8 cellular contexts compared by ENCODE assay signal in the genomic region with DNA sequence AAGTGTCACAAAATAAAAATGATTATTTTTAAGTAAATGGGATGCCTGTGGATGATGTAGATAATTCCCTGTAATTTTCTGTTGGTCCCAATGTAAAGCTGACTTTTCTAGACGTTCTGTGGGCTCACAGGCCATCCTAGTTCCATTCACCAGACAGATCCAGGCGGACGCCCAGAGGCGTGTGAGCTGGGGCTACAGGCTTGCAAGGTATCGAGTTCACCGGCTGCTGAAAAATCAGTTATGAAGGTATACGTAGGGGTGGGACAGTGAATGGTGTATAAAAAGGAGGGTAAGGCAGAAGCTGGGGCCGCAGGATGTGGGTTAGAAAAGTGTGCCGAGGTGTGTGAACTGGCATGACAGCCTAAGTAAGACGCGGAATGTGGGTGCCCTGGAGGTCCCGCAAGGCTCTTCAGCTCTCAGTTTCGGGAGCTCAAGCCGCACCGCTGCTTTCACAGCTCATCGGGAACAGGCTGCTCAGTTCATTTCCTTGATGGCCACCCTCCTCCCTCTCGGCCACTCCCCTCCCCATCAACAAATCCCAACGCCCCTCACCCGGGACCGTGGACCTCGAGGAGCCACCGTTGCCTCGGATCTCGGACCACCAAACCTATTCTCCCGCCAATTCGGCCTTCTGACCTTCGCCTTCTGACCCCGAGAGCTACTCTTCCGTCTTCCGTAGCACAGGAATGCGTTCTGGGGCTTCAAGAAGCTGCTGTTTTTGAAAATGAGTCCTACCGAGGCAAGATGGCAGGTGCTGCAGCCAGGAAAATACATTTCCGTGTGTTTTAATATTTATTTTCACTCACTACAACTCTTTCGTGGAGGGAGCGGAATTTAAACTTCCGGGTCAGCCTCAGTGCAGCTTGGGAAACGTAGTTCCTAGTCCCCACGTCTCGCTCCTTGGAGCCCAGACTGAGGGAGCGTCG. TPM values are rescaled to one million over a fixed set of nuclear protein-coding genes. Genes with fewer than 3 reads are reported as not detected.
DNase-seq lines count a peak whose midpoint lies in the region; ATAC-seq, FAIRE-seq and TF ChIP-seq lines count a peak whose summit lies in the region.

TSS of gene XNDC1N (minus strand) at position 782 of the 926 bp plus-strand sequence. CDS start 5,241 bp downstream, outside the sequence.

- peak within 1 kb of the TSS; percentile 100 for H3K27ac ChIP-seq in Panc1 (ENCODE audit: low read length)
- H3K27ac ChIP-seq in tibial artery: peak within 1 kb of the TSS; percentile 88 to 90

- CTCF ChIA-PET in Panc1 (lab: Charles Lee): no interaction called here

- H3K4me3 ChIP-seq in Panc1 (ENCODE audit: low read depth in 2 of 2, low read length in 2 of 2) (peak within 1 kb of the TSS; percentile 90 to 92), tibial artery (peak within 1 kb of the TSS; percentile 74 to 92)

- TF ChIP-seq CTCF in Panc1 (IDR thresholded peaks at IDR 0.05) (no peak), tibial artery (IDR thresholded peaks at IDR 0.05) (no peak)

- no peaks in the 10 kb centered on the region; the same call in 1 of the 2 replicates for H3K36me3 ChIP-seq in Panc1 (ENCODE audit: control insufficient read depth, insufficient read depth, low read length)
- peaks cover 0 to 10% (median 0%) of the 10 kb centered on the region in 3 donors for H3K36me3 ChIP-seq in tibial artery

- H3K4me1 ChIP-seq in Panc1 (ENCODE audit: control insufficient read depth, insufficient read depth, low read length) (peaks cover 22% of the 10 kb centered on the region), tibial artery (peaks cover 0 to 43% (median 40%) of the 10 kb centered on the region in 4 donors)

- peaks cover 18% of the 10 kb centered on the region for H3K36me3 Mint-ChIP-seq in activated T-helper 2 cell treated with anti-CD3 and anti-CD28 coated beads, Interferon-gamma antibody, Interleukin-2, Interleukin-4, amounts not matched to agents 10 μg/mL and 5 μg/mL and 100 μg/mL, durations not matched to agents 14 hours and 24 hours and 36 hours (ENCODE audit: low read depth)

- no peaks in the 10 kb centered on the region for H3K27me3 ChIP-seq in Panc1 (ENCODE audit: control insufficient read depth, insufficient read depth, low read length)
- no peaks in the 10 kb centered on the region for H3K27me3 ChIP-seq in tibial artery

- H3K27ac Mint-ChIP-seq in activated T-helper 2 cell treated with anti-CD3 and anti-CD28 coated beads, Interferon-gamma antibody, Interleukin-2, Interleukin-4, amounts not matched to agents 10 μg/mL and 5 μg/mL and 100 μg/mL, durations not matched to agents 14 hours and 24 hours and 36 hours: peak within 1 kb of the TSS; percentile 99

- peaks cover 28% of the 10 kb centered on the region for H3K4me1 Mint-ChIP-seq in activated T-helper 2 cell treated with anti-CD3 and anti-CD28 coated beads, Interferon-gamma antibody, Interleukin-2, Interleukin-4, amounts not matched to agents 10 μg/mL and 5 μg/mL and 100 μg/mL, durations not matched to agents 14 hours and 24 hours and 36 hours (ENCODE audit: low read depth)

- no peaks in the 10 kb centered on the region for H3K27me3 Mint-ChIP-seq in activated T-helper 2 cell treated with anti-CD3 and anti-CD28 coated beads, Interferon-gamma antibody, Interleukin-2, Interleukin-4, amounts not matched to agents 10 μg/mL and 5 μg/mL and 100 μg/mL, durations not matched to agents 14 hours and 24 hours and 36 hours (ENCODE audit: low read depth)

- FAIRE-seq in frontal cortex (lab: Jason Lieb, UNC): no peak

- peak within 1 kb of the TSS; percentile 91 for H3K4me3 Mint-ChIP-seq in activated T-helper 2 cell treated with anti-CD3 and anti-CD28 coated beads, Interferon-gamma antibody, Interleukin-2, Interleukin-4, amounts not matched to agents 10 μg/mL and 5 μg/mL and 100 μg/mL, durations not matched to agents 14 hours and 24 hours and 36 hours (ENCODE audit: low read depth)

- intact Hi-C loops in Panc1 (cut with micrococcal nuclease; ENCODE audit: unreplicated experiment): no loop called here
- intact Hi-C loops in activated T-helper 2 cell treated with anti-CD3 and anti-CD28 coated beads, Interferon-gamma antibody, Interleukin-2, Interleukin-4, amounts not matched to agents 10 μg/mL and 5 μg/mL and 100 μg/mL, durations not matched to agents 14 hours and 24 hours and 36 hours (cut with micrococcal nuclease): loop anchor here (1.0 to 2.0 kb wide), 3 partner anchors 14 to 153 kb away; partner anchors contain the start of genes LRRC51 and NUMA1
- intact Hi-C loops in tibial artery (cut with DNase I; ENCODE audit: low total_unique reads): no loop called here

- ATAC-seq in GM21825 (IDR thresholded peaks at IDR 0.05; ENCODE audit: unreplicated experiment) (peak; percentile 47), Panc1 (peak; percentile 97)

- H3K9me3 Mint-ChIP-seq in activated T-helper 2 cell treated with anti-CD3 and anti-CD28 coated beads, Interferon-gamma antibody, Interleukin-2, Interleukin-4, amounts not matched to agents 10 μg/mL and 5 μg/mL and 100 μg/mL, durations not matched to agents 14 hours and 24 hours and 36 hours: no peaks in the 10 kb centered on the region

- POLR2A ChIA-PET in Panc1 (lab: Charles Lee): interaction anchor here (0.6 to 0.7 kb wide), 4 partner anchors 12 to 59 kb away, joined by 3 to 5 read pairs (median 4); no protein-coding TSS in a partner anchor

- in situ Hi-C loops in Panc1 (cut with HindIII; ENCODE audit: low pct_unique_long_range_greater_than_20kb, low sequenced_read_pairs): no loop called here

- H3K9me3 ChIP-seq in Panc1 (ENCODE audit: control insufficient read depth, insufficient read depth, low read depth, low read length) (no peaks in the 10 kb centered on the region), tibial artery (no peaks in the 10 kb centered on the region)

- DNase-seq in ELF-1 (ENCODE audit: low read depth, low spot score) (peak; percentile 94), KG1 (lab: John Stamatoyannopoulos, UW) (peak; percentile 100), Panc1 (ENCODE audit: low read depth, low spot score) (no peak), frontal cortex (ENCODE audit: low spot score in 2 of 2) (peak; percentile 69 to 76), nucleus accumbens (lab: John Stamatoyannopoulos, UW) (peak in 52 of 56 donors; percentile 46 to 98 (median 85)), tibial artery (peak; percentile 56 to 77)
- peak; percentile 64 for DNase-seq in activated T-helper 2 cell treated with anti-CD3 and anti-CD28 coated beads, Interferon-gamma antibody, Interleukin-2, Interleukin-4, amounts not matched to agents 10 μg/mL and 5 μg/mL and 100 μg/mL, durations not matched to agents 14 hours and 24 hours and 36 hours (ENCODE audit: low spot score)

- BruUV-seq in Panc1 (replicated peaks; lab: Mats Ljungman, UMichigan): TSS peak; percentile 89

RNA-seq across cellular contexts. Expression of gene XNDC1N, which starts in this region (rescaled TPM):
- 11.5 TPM for total RNA-seq in Panc1 (2021; ENCODE audit: unreplicated experiment)
- 3.2 TPM for polyA plus RNA-seq in Panc1 (2012; ENCODE audit: insufficient read length)
- total RNA-seq in activated T-helper 2 cell treated with anti-CD3 and anti-CD28 coated beads, Interferon-gamma antibody, Interleukin-2, Interleukin-4, amounts not matched to agents 10 μg/mL and 5 μg/mL and 100 μg/mL, durations not matched to agents 14 hours and 24 hours and 36 hours: 14.7 and 15.1 TPM in 2 replicates
- 4.9 TPM for total RNA-seq in frontal cortex
